17 cellular contexts compared by ENCODE assay signal in genomic region chr21:14677023-14677422, GRCh38.
DNase-seq lines count a peak whose midpoint lies in the region; ATAC-seq and FAIRE-seq lines count a peak whose summit lies in the region.
"Had no signal": no experiment of that assay in that cellular context is flagged by ENCODE, and none has a peak within 500 bp of the region (broad histone marks: within the 10 kb centered on the region; RNA-seq: fewer than 3 reads in every experiment).

No MANE protein-coding gene starts in this region.

- peak overlapping the region; percentile 80 for H3K4me3 Mint-ChIP-seq in activated T-helper 17 cell treated with anti-CD3 and anti-CD28 coated beads, Interleukin-2, amount 50 U/mL, for 72 hours
- H3K4me3 Mint-ChIP-seq in naive B cell, result peak overlapping the region in 5 of 8 donors; percentile 40 to 74 (median 53)

- no peaks in the 10 kb centered on the region for H3K9me3 Mint-ChIP-seq in activated T-helper 17 cell treated with anti-CD3 and anti-CD28 coated beads, Interleukin-2, amount 50 U/mL, for 72 hours
- peaks cover 0 to 7% (median 1%) of the 10 kb centered on the region in 7 donors for H3K9me3 Mint-ChIP-seq in naive B cell

- DNase-seq in DMS53 (lab: John Stamatoyannopoulos, UW) (peak; percentile 4), DMS53 treated with DMSO at 0.1 percent for 48 hours (lab: John Stamatoyannopoulos, UW; ENCODE audit: unreplicated experiment) (no peak), naive B cell (no peak), urothelium cell line (ENCODE audit: low spot score) (no peak), NCI-H446 treated with DMSO at 0.1 percent for 48 hours (lab: John Stamatoyannopoulos, UW) (no peak), foreskin melanocyte (no peak)
- DNase-seq: activated CD8-positive, alpha-beta memory T cell treated with anti-CD3 and anti-CD28 coated beads, Interleukin-2, amount 50 U/mL, for 48 hours; dorsolateral prefrontal cortex; MG63; NCI-H2107; retina; SIG-M5; upper lobe of left lung had no signal

- FAIRE-seq in urothelium cell line (lab: Jason Lieb, UNC), result no peak
- FAIRE-seq: G401.6 had no signal

- no peaks in the 10 kb centered on the region for H3K36me3 Mint-ChIP-seq in activated T-helper 17 cell treated with anti-CD3 and anti-CD28 coated beads, Interleukin-2, amount 50 U/mL, for 72 hours (ENCODE audit: low read depth)
- H3K36me3 Mint-ChIP-seq in naive B cell, result peaks cover 0 to 7% of the 10 kb centered on the region in 2 donors

- peaks cover 13% of the 10 kb centered on the region for H3K4me1 Mint-ChIP-seq in activated T-helper 17 cell treated with anti-CD3 and anti-CD28 coated beads, Interleukin-2, amount 50 U/mL, for 72 hours
- peaks cover 44 to 61% (median 53%) of the 10 kb centered on the region in 3 donors for H3K4me1 Mint-ChIP-seq in naive B cell

- no peaks in the 10 kb centered on the region for H3K27me3 Mint-ChIP-seq in activated T-helper 17 cell treated with anti-CD3 and anti-CD28 coated beads, Interleukin-2, amount 50 U/mL, for 72 hours
- no peaks in the 10 kb centered on the region for H3K27me3 Mint-ChIP-seq in naive B cell

- peaks cover 34% of the 10 kb centered on the region for H3K9me3 ChIP-seq in KOPT-K1 (ENCODE audit: insufficient read depth, low read length, poor library complexity, severe bottlenecking)
- H3K9me3 ChIP-seq: MG63, upper lobe of left lung had no signal

- H3K27ac ChIP-seq in KOPT-K1 (ENCODE audit: low read depth, low read length, poor library complexity, severe bottlenecking), result peak overlapping the region; percentile 56
- H3K27ac ChIP-seq: 22Rv1 had no signal

- peak overlapping the region; percentile 95 for H3K27ac Mint-ChIP-seq in activated T-helper 17 cell treated with anti-CD3 and anti-CD28 coated beads, Interleukin-2, amount 50 U/mL, for 72 hours
- peak overlapping the region; percentile 24 to 89 (median 66) for H3K27ac Mint-ChIP-seq in naive B cell

- ATAC-seq in activated T-helper 17 cell treated with anti-CD3 and anti-CD28 coated beads, Interleukin-2, amount 50 U/mL, for 72 hours (replicated peaks), result no peak
- ATAC-seq in naive B cell (ENCODE audit: low read depth in 2 of 2), result no peak

- H3K36me3 ChIP-seq in KOPT-K1 (ENCODE audit: insufficient read depth, low read length), result no peaks in the 10 kb centered on the region
- H3K36me3 ChIP-seq: MG63, upper lobe of left lung had no signal
